In the genomic region with DNA sequence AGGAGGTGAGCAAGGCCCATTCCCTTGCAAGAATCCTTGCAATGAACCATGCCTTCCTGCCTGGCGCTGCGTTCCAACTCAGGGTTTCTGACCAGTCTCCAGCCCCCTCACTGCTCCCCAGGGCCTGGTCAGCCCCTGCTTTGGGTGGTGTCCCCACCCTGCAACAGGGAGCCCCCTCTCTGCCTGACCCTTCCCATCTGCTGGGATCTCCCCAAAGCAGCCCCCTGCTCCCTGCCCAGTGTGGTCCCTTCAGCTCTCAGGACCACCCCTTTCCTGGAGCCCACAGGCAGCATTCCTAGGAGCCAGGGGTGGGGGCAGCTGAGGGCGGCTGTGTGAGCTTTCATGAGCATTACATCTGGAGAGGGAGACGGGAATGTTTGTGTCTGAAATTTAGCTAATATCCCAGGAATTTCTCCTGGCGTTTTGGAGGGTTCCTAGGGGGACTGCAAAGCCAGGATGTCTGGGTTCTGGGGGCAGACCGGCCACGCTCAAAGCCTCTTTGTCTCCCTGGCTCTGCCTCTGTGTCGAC, we compare ENCODE assay signal across 2 cellular contexts.
TF ChIP-seq lines count a peak whose summit lies in the region.

No MANE protein-coding gene starts in this region.

TF ChIP-seq in H1, 55 proteins besides CTCF, POLR2A, EP300 and RAD21:
- TF ChIP-seq CHD7 (IDR thresholded peaks at IDR 0.05; ENCODE audit: insufficient replicate concordance, low read length) (no peak), TAF1 (IDR thresholded peaks at IDR 0.05; ENCODE audit: low read depth, low read length) (no peak), SIX5 (IDR thresholded peaks at IDR 0.05; ENCODE audit: low read depth, low read length) (no peak), CREB1 (IDR thresholded peaks at IDR 0.05) (no peak), RXRA (IDR thresholded peaks at IDR 0.05; ENCODE audit: insufficient read depth, low read depth, low read length) (no peak), NRF1 (IDR thresholded peaks at IDR 0.05; ENCODE audit: low read depth, low read length) (no peak), CBX8 (IDR thresholded peaks at IDR 0.05; ENCODE audit: borderline replicate concordance, low read depth, low read length) (no peak), HDAC6 (IDR thresholded peaks at IDR 0.05; ENCODE audit: low read depth, low read length) (no peak), ATF3 (IDR thresholded peaks at IDR 0.05; ENCODE audit: insufficient read depth, low read depth, low read length) (no peak), SP2 (IDR thresholded peaks at IDR 0.05; ENCODE audit: low read length) (no peak), RBBP5 (IDR thresholded peaks at IDR 0.05; ENCODE audit: borderline replicate concordance, low read depth, low read length) (no peak), JUND (IDR thresholded peaks at IDR 0.05; ENCODE audit: low read length) (no peak), CTBP2 (IDR thresholded peaks at IDR 0.05; ENCODE audit: borderline replicate concordance, insufficient read depth, insufficient read length, low read length) (no peak), BACH1 (IDR thresholded peaks at IDR 0.05; ENCODE audit: low read length) (no peak)
- TF ChIP-seq, protein P1, sequence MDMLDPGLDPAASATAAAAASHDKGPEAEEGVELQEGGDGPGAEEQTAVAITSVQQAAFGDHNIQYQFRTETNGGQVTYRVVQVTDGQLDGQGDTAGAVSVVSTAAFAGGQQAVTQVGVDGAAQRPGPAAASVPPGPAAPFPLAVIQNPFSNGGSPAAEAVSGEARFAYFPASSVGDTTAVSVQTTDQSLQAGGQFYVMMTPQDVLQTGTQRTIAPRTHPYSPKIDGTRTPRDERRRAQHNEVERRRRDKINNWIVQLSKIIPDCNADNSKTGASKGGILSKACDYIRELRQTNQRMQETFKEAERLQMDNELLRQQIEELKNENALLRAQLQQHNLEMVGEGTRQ (IDR thresholded peaks at IDR 0.05; ENCODE audit: low read length), result no peak

TF ChIP-seq in neural cell, 6 proteins besides CTCF, POLR2A, EP300 and RAD21 (continued from another document):
- TF ChIP-seq, protein P2, sequence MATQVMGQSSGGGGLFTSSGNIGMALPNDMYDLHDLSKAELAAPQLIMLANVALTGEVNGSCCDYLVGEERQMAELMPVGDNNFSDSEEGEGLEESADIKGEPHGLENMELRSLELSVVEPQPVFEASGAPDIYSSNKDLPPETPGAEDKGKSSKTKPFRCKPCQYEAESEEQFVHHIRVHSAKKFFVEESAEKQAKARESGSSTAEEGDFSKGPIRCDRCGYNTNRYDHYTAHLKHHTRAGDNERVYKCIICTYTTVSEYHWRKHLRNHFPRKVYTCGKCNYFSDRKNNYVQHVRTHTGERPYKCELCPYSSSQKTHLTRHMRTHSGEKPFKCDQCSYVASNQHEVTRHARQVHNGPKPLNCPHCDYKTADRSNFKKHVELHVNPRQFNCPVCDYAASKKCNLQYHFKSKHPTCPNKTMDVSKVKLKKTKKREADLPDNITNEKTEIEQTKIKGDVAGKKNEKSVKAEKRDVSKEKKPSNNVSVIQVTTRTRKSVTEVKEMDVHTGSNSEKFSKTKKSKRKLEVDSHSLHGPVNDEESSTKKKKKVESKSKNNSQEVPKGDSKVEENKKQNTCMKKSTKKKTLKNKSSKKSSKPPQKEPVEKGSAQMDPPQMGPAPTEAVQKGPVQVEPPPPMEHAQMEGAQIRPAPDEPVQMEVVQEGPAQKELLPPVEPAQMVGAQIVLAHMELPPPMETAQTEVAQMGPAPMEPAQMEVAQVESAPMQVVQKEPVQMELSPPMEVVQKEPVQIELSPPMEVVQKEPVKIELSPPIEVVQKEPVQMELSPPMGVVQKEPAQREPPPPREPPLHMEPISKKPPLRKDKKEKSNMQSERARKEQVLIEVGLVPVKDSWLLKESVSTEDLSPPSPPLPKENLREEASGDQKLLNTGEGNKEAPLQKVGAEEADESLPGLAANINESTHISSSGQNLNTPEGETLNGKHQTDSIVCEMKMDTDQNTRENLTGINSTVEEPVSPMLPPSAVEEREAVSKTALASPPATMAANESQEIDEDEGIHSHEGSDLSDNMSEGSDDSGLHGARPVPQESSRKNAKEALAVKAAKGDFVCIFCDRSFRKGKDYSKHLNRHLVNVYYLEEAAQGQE (IDR thresholded peaks at IDR 0.05; ENCODE audit: borderline replicate concordance), result no peak
- no peak for TF ChIP-seq SMC3 (conservative IDR thresholded peaks at IDR 0.05; ENCODE audit: poor library complexity)
- TF ChIP-seq POLR2AphosphoS5 (IDR thresholded peaks at IDR 0.05), result no peak
- TF ChIP-seq MXI1 (conservative IDR thresholded peaks at IDR 0.05; ENCODE audit: poor library complexity, severe bottlenecking), result no peak
